ENCODE assay signal across 16 cellular contexts in genomic region chr17:17926036-17926435, GRCh38. TPM values are rescaled to one million over a fixed set of nuclear protein-coding genes. Genes with fewer than 3 reads are reported as not detected.
"Had no signal": no experiment of that assay in that cellular context is flagged by ENCODE, and none has a peak within 500 bp of the region (broad histone marks: within the 10 kb centered on the region; RNA-seq: fewer than 3 reads in every experiment).

No MANE protein-coding gene starts in this region.

- DNase-seq: activated CD4-positive, alpha-beta T cell treated with anti-CD3 and anti-CD28 coated beads for 4 hours; activated CD8-positive, alpha-beta memory T cell treated with anti-CD3 and anti-CD28 coated beads, Interleukin-2, amount 50 U/mL, for 4 hours; activated CD8-positive, alpha-beta T cell treated with anti-CD3 and anti-CD28 coated beads, Interleukin-2, amount 10 ng/mL, durations not matched to agents 7 days and 5 days; activated effector memory CD4-positive, alpha-beta T cell treated with anti-CD3 and anti-CD28 coated beads, Interleukin-2, amount 50 U/mL, for 16 hours; activated T-cell treated with anti-CD3 and anti-CD28 coated beads, Interleukin-2, amount 50 U/mL, for 48 hours; amniotic stem cell; central memory CD4-positive, alpha-beta T cell; effector memory CD4-positive, alpha-beta T cell; foreskin fibroblast; left colon; naive thymus-derived CD4-positive, alpha-beta T cell; pancreas; transverse colon had no signal

- H3K9me3 ChIP-seq: pancreas, transverse colon had no signal

- FAIRE-seq: pancreas had no signal

- H3K36me3 ChIP-seq: pancreas, transverse colon had no signal

- H3K4me3 ChIP-seq: pancreas, transverse colon had no signal

- ATAC-seq: activated CD8-positive, alpha-beta T cell treated with anti-CD3 and anti-CD28 coated beads, Interleukin-2, amount 10 ng/mL, durations not matched to agents 7 days and 5 days; activated naive CD4-positive, alpha-beta T cell treated with anti-CD3 and anti-CD28 coated beads, Interleukin-2, amount 50 U/mL, for 72 hours; left colon; naive thymus-derived CD4-positive, alpha-beta T cell; stimulated activated memory B cell treated with anti-CD40 and anti-IgM and Interleukin-4, amounts not matched to agents 10 μg/mL and 1 μg/mL and 100 μg/mL, for 72 hours had no signal

- H3K27me3 ChIP-seq: pancreas, transverse colon had no signal

- H3K27ac ChIP-seq: transverse colon had no signal

RNA-seq across cellular contexts. Expression of gene DRC3, which starts 46.6 kb away (rescaled TPM):
- total RNA-seq: mononuclear cell had no signal
